ENCODE assay signal across 24 cellular contexts in the genomic region with DNA sequence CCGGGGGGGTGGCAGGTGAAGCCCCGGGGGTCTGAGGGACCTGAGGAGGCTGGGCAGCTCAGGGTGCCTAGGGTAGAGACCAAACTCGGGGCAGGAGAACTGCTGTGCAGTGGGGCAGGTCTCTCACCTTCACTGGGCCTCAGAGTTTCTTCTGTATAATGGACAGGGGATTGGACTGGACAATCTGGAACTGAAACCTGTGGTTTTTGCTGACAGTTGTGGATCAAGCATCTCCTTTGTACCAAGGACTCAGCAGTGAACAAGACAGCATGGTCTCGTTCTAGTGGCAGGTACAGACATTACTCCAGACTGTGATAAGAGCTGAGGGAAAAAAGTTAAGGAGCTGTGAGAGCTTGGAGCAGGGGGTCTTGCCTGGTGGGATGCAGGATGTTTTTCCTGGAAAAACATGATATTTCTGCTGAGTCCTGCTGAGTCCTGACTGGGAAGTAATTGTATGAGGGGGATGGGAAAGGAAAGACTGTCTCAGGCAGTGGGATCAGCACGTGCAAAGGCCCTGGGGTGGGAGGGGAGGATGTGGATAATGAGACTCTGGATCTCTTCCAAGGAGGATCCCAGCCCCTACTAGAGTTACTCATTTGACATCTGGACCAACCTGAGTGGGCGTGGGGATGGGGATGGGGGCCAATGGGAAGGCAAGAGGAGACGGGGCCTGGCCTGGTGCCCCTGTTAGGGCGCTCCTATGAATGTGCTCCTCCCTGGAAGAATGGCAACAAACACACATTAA.
"Had no signal": no experiment of that assay in that cellular context is flagged by ENCODE, and none has a peak within 500 bp of the region (broad histone marks: within the 10 kb centered on the region; RNA-seq: fewer than 3 reads in every experiment).

No MANE protein-coding gene starts in this region.

- H3K4me3 ChIP-seq: esophagus muscularis mucosa, left ventricle myocardium inferior, prostate gland, right atrium auricular region, suprapubic skin had no signal

- DNase-seq: activated CD4-positive, alpha-beta memory T cell treated with anti-CD3 and anti-CD28 coated beads for 36 hours; activated CD4-positive, alpha-beta T cell treated with anti-CD3 and anti-CD28 coated beads for 36 hours; activated CD8-positive, alpha-beta memory T cell treated with anti-CD3 and anti-CD28 coated beads, Interleukin-2, amount 10 ng/mL, durations not matched to agents 7 days and 5 days; activated naive CD4-positive, alpha-beta T cell; activated naive CD8-positive, alpha-beta T cell treated with anti-CD3 and anti-CD28 coated beads, Interleukin-2, amount 10 ng/mL, durations not matched to agents 7 days and 5 days; amygdala; dermis blood vessel endothelial cell; effector memory CD4-positive, alpha-beta T cell; immature natural killer cell; kidney glomerular epithelial cell; left ventricle myocardium inferior; mammary epithelial cell; stimulated activated CD4-positive, alpha-beta T cell treated with anti-CD3 and anti-CD28 coated beads, Interleukin-12 subunit alpha, Interleukin-12 subunit beta, amount 100 ng/mL, for 4 hours; stimulated activated naive CD8-positive, alpha-beta T cell treated with anti-CD3 and anti-CD28 coated beads, Interleukin-15, amount 100 ng/mL, for 72 hours had no signal

- H3K4me3 Mint-ChIP-seq: activated CD4-positive, alpha-beta memory T cell treated with anti-CD3 and anti-CD28 coated beads for 36 hours; activated CD4-positive, alpha-beta T cell treated with anti-CD3 and anti-CD28 coated beads for 36 hours; activated CD8-positive, alpha-beta memory T cell treated with anti-CD3 and anti-CD28 coated beads, Interleukin-2, amount 10 ng/mL, durations not matched to agents 7 days and 5 days; activated naive CD8-positive, alpha-beta T cell treated with anti-CD3 and anti-CD28 coated beads, Interleukin-2, amount 10 ng/mL, durations not matched to agents 7 days and 5 days; activated T-helper 17 cell treated with anti-CD3 and anti-CD28 coated beads, Interleukin-2, amount 50 U/mL, for 72 hours; immature natural killer cell; neural crest cell; stimulated activated naive CD8-positive, alpha-beta T cell treated with anti-CD3 and anti-CD28 coated beads, Interleukin-15, amount 100 ng/mL, for 72 hours; T-helper 2 cell treated with Interferon-gamma antibody and Interleukin-4, amounts not matched to agents 5 μg/mL and 100 μg/mL, for 36 hours; type B pancreatic cell; WTC11 had no signal

- H3K9me3 Mint-ChIP-seq: activated CD4-positive, alpha-beta memory T cell treated with anti-CD3 and anti-CD28 coated beads for 36 hours; activated naive CD8-positive, alpha-beta T cell treated with anti-CD3 and anti-CD28 coated beads, Interleukin-2, amount 10 ng/mL, durations not matched to agents 7 days and 5 days; activated T-helper 17 cell treated with anti-CD3 and anti-CD28 coated beads, Interleukin-2, amount 50 U/mL, for 72 hours; neural crest cell; stimulated activated naive CD8-positive, alpha-beta T cell treated with anti-CD3 and anti-CD28 coated beads, Interleukin-15, amount 100 ng/mL, for 72 hours; T-helper 2 cell treated with Interferon-gamma antibody and Interleukin-4, amounts not matched to agents 5 μg/mL and 100 μg/mL, for 36 hours; type B pancreatic cell had no signal

- H3K4me1 ChIP-seq: esophagus muscularis mucosa, left ventricle myocardium inferior, prostate gland, suprapubic skin had no signal

- H3K27me3 ChIP-seq: right atrium auricular region had no signal

- H3K36me3 Mint-ChIP-seq: activated CD4-positive, alpha-beta memory T cell treated with anti-CD3 and anti-CD28 coated beads for 36 hours; activated CD8-positive, alpha-beta memory T cell treated with anti-CD3 and anti-CD28 coated beads, Interleukin-2, amount 10 ng/mL, durations not matched to agents 7 days and 5 days; activated naive CD8-positive, alpha-beta T cell treated with anti-CD3 and anti-CD28 coated beads, Interleukin-2, amount 10 ng/mL, durations not matched to agents 7 days and 5 days; immature natural killer cell; type B pancreatic cell; WTC11 had no signal

- H3K27ac Mint-ChIP-seq: activated CD4-positive, alpha-beta memory T cell treated with anti-CD3 and anti-CD28 coated beads for 36 hours; activated CD4-positive, alpha-beta T cell treated with anti-CD3 and anti-CD28 coated beads for 36 hours; activated CD8-positive, alpha-beta memory T cell treated with anti-CD3 and anti-CD28 coated beads, Interleukin-2, amount 10 ng/mL, durations not matched to agents 7 days and 5 days; activated naive CD8-positive, alpha-beta T cell treated with anti-CD3 and anti-CD28 coated beads, Interleukin-2, amount 10 ng/mL, durations not matched to agents 7 days and 5 days; activated T-helper 17 cell treated with anti-CD3 and anti-CD28 coated beads, Interleukin-2, amount 50 U/mL, for 72 hours; immature natural killer cell; T-helper 2 cell treated with Interferon-gamma antibody and Interleukin-4, amounts not matched to agents 5 μg/mL and 100 μg/mL, for 36 hours; type B pancreatic cell; WTC11 had no signal

- ATAC-seq: activated CD4-positive, alpha-beta T cell treated with anti-CD3 and anti-CD28 coated beads for 36 hours; activated CD8-positive, alpha-beta memory T cell treated with anti-CD3 and anti-CD28 coated beads, Interleukin-2, amount 10 ng/mL, durations not matched to agents 7 days and 5 days; activated T-helper 17 cell treated with anti-CD3 and anti-CD28 coated beads, Interleukin-2, amount 50 U/mL, for 72 hours; stimulated activated naive CD8-positive, alpha-beta T cell treated with anti-CD3 and anti-CD28 coated beads, Interleukin-15, amount 100 ng/mL, for 72 hours; WTC11 had no signal

- H3K36me3 ChIP-seq: esophagus muscularis mucosa, left ventricle myocardium inferior, prostate gland, right atrium auricular region, suprapubic skin had no signal

- H3K9me3 ChIP-seq: esophagus muscularis mucosa, left ventricle myocardium inferior, prostate gland, right atrium auricular region, suprapubic skin had no signal

- H3K4me1 Mint-ChIP-seq: activated CD4-positive, alpha-beta T cell treated with anti-CD3 and anti-CD28 coated beads for 36 hours; activated CD8-positive, alpha-beta memory T cell treated with anti-CD3 and anti-CD28 coated beads, Interleukin-2, amount 10 ng/mL, durations not matched to agents 7 days and 5 days; activated naive CD8-positive, alpha-beta T cell treated with anti-CD3 and anti-CD28 coated beads, Interleukin-2, amount 10 ng/mL, durations not matched to agents 7 days and 5 days; activated T-helper 17 cell treated with anti-CD3 and anti-CD28 coated beads, Interleukin-2, amount 50 U/mL, for 72 hours; immature natural killer cell; neural crest cell; stimulated activated naive CD8-positive, alpha-beta T cell treated with anti-CD3 and anti-CD28 coated beads, Interleukin-15, amount 100 ng/mL, for 72 hours had no signal

- FAIRE-seq: endothelial cell of umbilical vein had no signal

- H3K27ac ChIP-seq: esophagus muscularis mucosa, left ventricle myocardium inferior, prostate gland, right atrium auricular region, suprapubic skin had no signal
